In the genomic region with DNA sequence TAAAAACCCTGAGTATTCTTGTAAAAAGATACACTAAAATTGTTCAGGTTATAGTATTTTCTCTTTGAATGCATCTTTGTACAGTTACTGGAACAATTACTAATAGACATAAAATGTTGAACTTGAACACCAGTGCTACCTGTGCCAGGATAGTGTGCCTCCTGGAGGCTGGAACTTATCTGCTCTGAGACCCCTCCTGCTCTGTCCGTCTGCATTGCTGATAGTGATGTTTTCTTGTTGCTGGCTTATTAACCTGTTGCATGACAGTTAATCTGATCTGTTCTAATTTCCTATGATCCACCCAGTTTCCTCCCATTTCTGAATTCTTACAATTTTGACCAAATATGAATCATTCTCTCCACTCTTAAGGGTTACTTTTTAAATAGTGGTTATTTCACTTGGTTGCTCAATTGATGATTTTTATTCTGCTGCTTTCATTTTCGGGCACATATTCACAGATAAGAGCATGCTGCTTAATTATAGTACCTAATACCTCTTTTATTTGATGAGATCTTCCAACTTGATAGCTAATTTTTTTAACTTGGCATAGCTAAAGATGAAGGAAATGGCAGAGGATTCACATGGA, we compare ENCODE assay signal across 22 cellular contexts.
DNase-seq lines count a peak whose midpoint lies in the region; ATAC-seq and TF ChIP-seq lines count a peak whose summit lies in the region.
"Had no signal": no experiment of that assay in that cellular context is flagged by ENCODE, and none has a peak within 500 bp of the region (broad histone marks: within the 10 kb centered on the region; RNA-seq: fewer than 3 reads in every experiment).

No MANE protein-coding gene starts in this region.

- H3K4me1 ChIP-seq in cardiac muscle cell (ENCODE audit: low read depth) (no peaks in the 10 kb centered on the region), thoracic aorta (ENCODE audit: control insufficient read depth in 1 of 2, low read depth in 2 of 2) (peaks cover 0 to 5% of the 10 kb centered on the region in 2 donors)

- peaks cover 5% of the 10 kb centered on the region for H3K36me3 ChIP-seq in cardiac muscle cell
- peaks cover 10% of the 10 kb centered on the region for H3K36me3 ChIP-seq in thoracic aorta

- TF ChIP-seq CTCF in cardiac muscle cell (IDR thresholded peaks at IDR 0.05; ENCODE audit: low read depth, low read length) = no peak
- peak; percentile 28 for TF ChIP-seq CTCF in fibroblast of the aortic adventitia (IDR thresholded peaks at IDR 0.05; ENCODE audit: insufficient read depth, low read length)
- TF ChIP-seq CTCF in thoracic aorta (IDR thresholded peaks at IDR 0.05) = peak; percentile 11

- intact Hi-C loops in left ventricle myocardium superior (cut with micrococcal nuclease) = no loop called here

- H3K9me3 ChIP-seq in cardiac muscle cell (ENCODE audit: low read depth) (no peaks in the 10 kb centered on the region), thoracic aorta (no peaks in the 10 kb centered on the region)

- no peaks in the 10 kb centered on the region for H3K27me3 ChIP-seq in cardiac muscle cell
- no peaks in the 10 kb centered on the region for H3K27me3 ChIP-seq in thoracic aorta (replicated peaks; ENCODE audit: insufficient read depth)

- H3K27ac ChIP-seq in cardiac muscle cell (no peak overlapping the region), thoracic aorta (no peak overlapping the region)

- DNase-seq in cardiac muscle cell (ENCODE audit: low read depth in 1 of 2, low spot score in 1 of 2) = peak; percentile 8 to 29
- no peak for DNase-seq in left ventricle myocardium superior
- peak; percentile 32 for DNase-seq in amniotic epithelial cell (ENCODE audit: low read depth)
- DNase-seq in fibroblast of the aortic adventitia (ENCODE audit: low read depth) = peak; percentile 51
- no peak for DNase-seq in thoracic aorta (ENCODE audit: low spot score)
- DNase-seq in stimulated activated CD8-positive, alpha-beta memory T cell treated with anti-CD3 and anti-CD28 coated beads, Interleukin-4, amount 100 ng/mL, for 48 hours = no peak
- no peak for DNase-seq in NCI-H1436 (lab: John Stamatoyannopoulos, UW)
- DNase-seq: activated B cell treated with CpG ODN at 0.5 μM for 24 hours; activated CD8-positive, alpha-beta T cell treated with anti-CD3 and anti-CD28 coated beads for 36 hours; activated T-cell treated with anti-CD3 and anti-CD28 coated beads, Interleukin-2, amount 50 U/mL, for 72 hours; CD4-positive, CD25-positive, alpha-beta regulatory T cell; central memory CD4-positive, alpha-beta T cell; effector CD8-positive, alpha-beta T cell; GF-D8; HCEC 1CT; kidney glomerular epithelial cell; NCI-H1417; NCI-H2171; stimulated activated CD4-positive, alpha-beta T cell treated with anti-CD3 and anti-CD28 coated beads, Interleukin-1b, Interleukin-23, amount 100 ng/mL, for 48 hours; stimulated activated naive CD8-positive, alpha-beta T cell treated with anti-CD3 and anti-CD28 coated beads, Interleukin-15, Interleukin-2, amounts not matched to agents 100 U/mL and 50 U/mL, for 24 hours had no signal

- H3K4me3 ChIP-seq in cardiac muscle cell (no peak overlapping the region), fibroblast of the aortic adventitia (ENCODE audit: low read depth, low read length) (no peak overlapping the region), thoracic aorta (no peak overlapping the region)

- ATAC-seq in left ventricle myocardium superior (no peak), thoracic aorta (ENCODE audit: insufficient number of reproducible peaks, low FRiP score, low read depth) (no peak), HG02970 (IDR thresholded peaks at IDR 0.05; ENCODE audit: low FRiP score, unreplicated experiment) (no peak)
- ATAC-seq: activated CD8-positive, alpha-beta T cell treated with anti-CD3 and anti-CD28 coated beads for 36 hours; activated T-cell treated with anti-CD3 and anti-CD28 coated beads, Interleukin-2, amount 50 U/mL, for 72 hours; natural killer cell treated with Interleukin-12 subunit alpha and Interleukin-12 subunit beta and Interleukin-15 and Interleukin-18, amount 100 ng/mL, for 72 hours; stimulated activated naive CD8-positive, alpha-beta T cell treated with anti-CD3 and anti-CD28 coated beads, Interleukin-15, Interleukin-2, amounts not matched to agents 100 U/mL and 50 U/mL, for 24 hours had no signal

Comparison
In these comparisons a context has a peak if more than half of its experiments do, and no peak if none do; other contexts are left out.
1. DNase-seq: peak in cardiac muscle cell (2 of 2), amniotic epithelial cell (single experiment) and fibroblast of the aortic adventitia (single experiment); none in left ventricle myocardium superior (single experiment), thoracic aorta (single experiment), stimulated activated CD8-positive, alpha-beta memory T cell treated with anti-CD3 and anti-CD28 coated beads, Interleukin-4, amount 100 ng/mL, for 48 hours (single experiment) and NCI-H1436 (single experiment).